In the genomic region with DNA sequence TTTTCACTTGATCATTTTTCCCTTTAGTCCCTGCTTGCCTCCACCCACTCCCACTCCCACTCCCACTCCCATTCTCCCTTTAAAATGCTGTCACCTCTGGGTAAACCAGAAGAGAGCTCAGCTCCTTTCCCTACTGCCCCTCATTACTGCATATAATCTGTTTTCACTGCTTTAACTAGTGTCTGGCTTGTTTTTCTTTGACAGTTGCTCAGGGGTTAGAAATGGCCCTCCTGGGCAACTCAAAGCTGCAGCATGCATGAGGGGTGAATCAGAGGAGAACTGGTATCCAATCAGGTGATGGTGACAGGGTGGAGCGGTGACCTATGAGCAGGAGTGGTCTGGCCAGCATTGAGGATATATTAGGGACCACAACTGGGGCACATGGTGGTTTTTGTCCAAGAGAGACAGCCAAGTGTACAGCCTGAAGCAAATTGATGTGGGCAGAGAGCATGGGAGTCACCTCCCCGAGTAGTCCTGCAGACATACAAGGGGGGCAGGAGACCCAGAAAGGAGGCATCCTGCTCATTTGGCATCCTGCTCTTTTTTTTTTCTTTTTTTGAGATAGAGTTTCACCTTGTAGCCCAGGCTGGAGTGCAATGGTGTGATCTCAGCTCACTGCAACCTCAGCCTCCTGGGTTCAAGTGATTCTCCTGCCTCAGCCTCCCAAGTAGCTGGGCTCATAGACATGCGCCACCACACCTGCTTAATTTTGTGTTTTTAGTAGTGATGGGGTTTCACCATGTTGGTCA, we compare ENCODE assay signal across 10 cellular contexts. TPM values are rescaled to one million over a fixed set of nuclear protein-coding genes. Genes with fewer than 3 reads are reported as not detected.
DNase-seq lines count a peak whose midpoint lies in the region; ATAC-seq and TF ChIP-seq lines count a peak whose summit lies in the region.
"Had no signal": no experiment of that assay in that cellular context is flagged by ENCODE, and none has a peak within 500 bp of the region (broad histone marks: within the 10 kb centered on the region; RNA-seq: fewer than 3 reads in every experiment).

No MANE protein-coding gene starts in this region.

- no peaks in the 10 kb centered on the region for H3K9me2 ChIP-seq in HCT116 (ENCODE audit: insufficient read depth)
- H3K9me2 ChIP-seq in hepatocyte (replicated peaks; ENCODE audit: insufficient read depth): no peaks in the 10 kb centered on the region

- no peak overlapping the region for H3K27ac ChIP-seq in HCT116 (ENCODE audit: low read depth, low read length)
- peak overlapping the region; percentile 95 for H3K27ac ChIP-seq in hepatocyte
- peak overlapping the region; percentile 70 to 93 (median 90) for H3K27ac ChIP-seq in stomach

- WGBS in hepatocyte (ENCODE audit: low lambda C conversion rate, missing lambda C conversion rate): 72% methylated on average over 3 of the region's 3 CpGs
- 74 to 93% (median 81%) methylated on average over 2 to 3 of the region's 3 CpGs for WGBS in stomach, 5 donors

- TF ChIP-seq CTCF in HCT116 (IDR thresholded peaks at IDR 0.05 in 2 of 3, conservative IDR thresholded peaks at IDR 0.05 in 1 of 3; ENCODE audit: borderline replicate concordance in 1 of 3, insufficient read depth in 1 of 3, low read depth in 2 of 3, low read length in 2 of 3) (no peak), hepatocyte (IDR thresholded peaks at IDR 0.05; ENCODE audit: poor library complexity) (no peak), stomach (IDR thresholded peaks at IDR 0.05) (no peak)

- CTCF ChIA-PET in HCT116 (lab: Charles Lee): no interaction called here

- H3K9ac ChIP-seq in HCT116 (ENCODE audit: low read length) (no peak overlapping the region; the same call in 1 of the 2 replicates), adipocyte (ENCODE audit: low read length) (peak overlapping the region; percentile 67)

- H3K4me1 ChIP-seq in HCT116 (ENCODE audit: control insufficient read depth in 1 of 2, insufficient read depth in 2 of 2, low read length in 2 of 2) (peaks cover 37 to 43% of the 10 kb centered on the region in 2 experiments), adipocyte (ENCODE audit: control insufficient read depth, insufficient read depth, low read length) (peaks cover 41% of the 10 kb centered on the region), hepatocyte (ENCODE audit: insufficient read depth) (peaks cover 47% of the 10 kb centered on the region), stomach (peaks cover 41 to 59% (median 51%) of the 10 kb centered on the region in 4 donors)

- H3K27me3 ChIP-seq in HCT116 (ENCODE audit: insufficient read depth, low read length) (no peaks in the 10 kb centered on the region), adipocyte (replicated peaks; ENCODE audit: control insufficient read depth, insufficient read depth, low read length) (no peaks in the 10 kb centered on the region), hepatocyte (no peaks in the 10 kb centered on the region), stomach (no peaks in the 10 kb centered on the region)

- peak; percentile 83 for ATAC-seq in HCT116
- no peak for ATAC-seq in GM21381 (IDR thresholded peaks at IDR 0.05; ENCODE audit: unreplicated experiment)

- TF ChIP-seq POLR2A in HCT116 (IDR thresholded peaks at IDR 0.05; ENCODE audit: borderline replicate concordance, extremely low read depth, insufficient read depth, insufficient read length) (no peak), stomach (IDR thresholded peaks at IDR 0.05) (no peak)

- no peaks in the 10 kb centered on the region for H4K20me1 ChIP-seq in HCT116 (ENCODE audit: insufficient read depth)
- no peaks in the 10 kb centered on the region for H4K20me1 ChIP-seq in hepatocyte (ENCODE audit: insufficient read depth, poor library complexity, severe bottlenecking)

- H3K36me3 ChIP-seq in HCT116 (ENCODE audit: control insufficient read depth in 1 of 2, insufficient read depth in 2 of 2, low read length in 2 of 2) (no peaks in the 10 kb centered on the region), adipocyte (ENCODE audit: control insufficient read depth, insufficient read depth, low read length, severe bottlenecking) (no peaks in the 10 kb centered on the region), hepatocyte (replicated peaks; ENCODE audit: insufficient read depth, low read depth) (no peaks in the 10 kb centered on the region), stomach (no peaks in the 10 kb centered on the region)

- no peak for DNase-seq in HCT116 (ENCODE audit: low read depth, low spot score)
- peak; percentile 82 for DNase-seq in adipocyte (ENCODE audit: low read depth)
- peak; percentile 66 for DNase-seq in hepatocyte (ENCODE audit: low spot score)
- no peak for DNase-seq in stomach
- DNase-seq in mucosa of gallbladder (ENCODE audit: low spot score): no peak
- DNase-seq in NCI-H1092 (lab: John Stamatoyannopoulos, UW): no peak
- no peak for DNase-seq in posterior vena cava (ENCODE audit: low spot score)
- DNase-seq: activated effector memory CD4-positive, alpha-beta T cell treated with Interleukin-2 at 50 U/mL for 16 hours; NCI-H1048 had no signal

- H3K4me2 ChIP-seq in HCT116 (ENCODE audit: low read length) (peak overlapping the region; percentile 63), hepatocyte (peak overlapping the region; percentile 25)

- H3K4me3 ChIP-seq in HCT116 (replicated peaks in 1 of 2; ENCODE audit: low read depth in 1 of 2, low read length in 2 of 2) (no peak overlapping the region), adipocyte (ENCODE audit: low read length) (peak overlapping the region; percentile 39), hepatocyte (no peak overlapping the region), stomach (no peak overlapping the region)

- H3K79me2 ChIP-seq in HCT116 (ENCODE audit: insufficient read depth, low read length) (no peaks in the 10 kb centered on the region), hepatocyte (no peaks in the 10 kb centered on the region)

- no peak for TF ChIP-seq RAD21 in HCT116 (IDR thresholded peaks at IDR 0.05; ENCODE audit: low read depth)

- H3K9me3 ChIP-seq in HCT116 (ENCODE audit: control insufficient read depth in 1 of 2, insufficient read depth in 1 of 2, low read depth in 1 of 2, low read length in 2 of 2) (no peaks in the 10 kb centered on the region), adipocyte (ENCODE audit: control insufficient read depth, low read length) (no peaks in the 10 kb centered on the region), hepatocyte (ENCODE audit: low read depth) (no peaks in the 10 kb centered on the region), stomach (no peaks in the 10 kb centered on the region)

- intact Hi-C loops in HCT116 (cut with micrococcal nuclease) (no loop called here), stomach (cut with DNase I; ENCODE audit: low total_unique reads) (no loop called here), posterior vena cava (cut with DNase I) (loop anchor here (5.0 kb wide), 2 partner anchors 45 to 65 kb away; partner anchors contain the start of gene PNRC2 (in 2 of the 2))

- RAD21 ChIA-PET in HCT116 (lab: Charles Lee; ENCODE audit: low non-redundant PET in 1 of 2, low total read pairs in 2 of 2, uncharacterized antibody in 2 of 2, unreplicated experiment in 2 of 2): no interaction called here

- H2AFZ ChIP-seq in HCT116 (ENCODE audit: low read depth, low read length, poor library complexity, severe bottlenecking): peak overlapping the region; percentile 73
- H2AFZ ChIP-seq in hepatocyte: no peak overlapping the region

- no TSS peak for BruUV-seq in HCT116 (replicated peaks; lab: Mats Ljungman, UMichigan)

- no peak for TF ChIP-seq EP300 in stomach (IDR thresholded peaks at IDR 0.05)

- POLR2A ChIA-PET in HCT116 (lab: Charles Lee): no interaction called here

TF ChIP-seq in HCT116, 20 proteins besides CTCF, POLR2A, EP300 and RAD21:
- TF ChIP-seq EZH2phosphoT487 (IDR thresholded peaks at IDR 0.05; ENCODE audit: borderline replicate concordance) (no peak), EZH2 (IDR thresholded peaks at IDR 0.05) (no peak), ZBTB33 (IDR thresholded peaks at IDR 0.05; ENCODE audit: extremely low read depth, insufficient replicate concordance, low read length) (no peak), FOSL1 (IDR thresholded peaks at IDR 0.05; ENCODE audit: low read depth) (peak; percentile 13; the same call in 1 of the 2 replicates)
TF ChIP-seq in HCT116: peak in this region for 1.

RNA-seq across cellular contexts. Expression of gene SRSF10, which starts 42.7 kb away (rescaled TPM):
- total RNA-seq in HCT116 (2021; ENCODE audit: unreplicated experiment): 142 TPM
- 54.2 and 64.8 TPM in 2 replicates for polyA plus RNA-seq in HCT116 (2012)
- 125 and 127 TPM in 2 replicates for total RNA-seq in hepatocyte
- polyA plus RNA-seq in hepatocyte: 113 and 131 TPM in 2 replicates
- 100 to 1,000 TPM in 4 of 5 donors, 10 to 100 TPM in 1; 60.7 to 285 (median 136) TPM for total RNA-seq in stomach
- 10 to 100 TPM; 41.7 to 54.9 (median 43.3) TPM for polyA plus RNA-seq in stomach
- total RNA-seq in mucosa of gallbladder: 78.9 TPM
- 10 to 100 TPM; 74.1 to 77.4 TPM for total RNA-seq in posterior vena cava

Comparison
In these comparisons a context has a peak if more than half of its experiments do, and no peak if none do; other contexts are left out.
1. DNase-seq: peak in adipocyte (single experiment) and hepatocyte (single experiment); none in HCT116 (single experiment), stomach (single experiment), mucosa of gallbladder (single experiment), NCI-H1092 (single experiment) and posterior vena cava (single experiment).
2. intact Hi-C loops: an anchor here in posterior vena cava (5.0 kb wide); none called in HCT116 and stomach.